Comparison of ENCODE assay signal across 2 cellular contexts in genomic region chr2:45944075-45944474, GRCh38.
TF ChIP-seq lines count a peak whose summit lies in the region.

No MANE protein-coding gene starts in this region.

TF ChIP-seq in GM23338, 12 proteins besides CTCF, POLR2A, EP300 and RAD21 (continued from another document):
- TF ChIP-seq POLR2AphosphoS5 (IDR thresholded peaks at IDR 0.05; ENCODE audit: low read depth) (no peak), CREB1 (CRISPR knock-in tag; IDR thresholded peaks at IDR 0.05; ENCODE audit: low read depth) (no peak), ZNF331 (CRISPR knock-in tag; IDR thresholded peaks at IDR 0.05; ENCODE audit: low read depth) (no peak), EZH2 (IDR thresholded peaks at IDR 0.05; ENCODE audit: low read depth, unreplicated experiment) (no peak), NANOG (IDR thresholded peaks at IDR 0.05; ENCODE audit: borderline replicate concordance) (no peak), EZH2phosphoT487 (IDR thresholded peaks at IDR 0.05; ENCODE audit: unreplicated experiment) (no peak), JUNB (IDR thresholded peaks at IDR 0.05; ENCODE audit: unreplicated experiment) (no peak)
- TF ChIP-seq, protein P1, sequence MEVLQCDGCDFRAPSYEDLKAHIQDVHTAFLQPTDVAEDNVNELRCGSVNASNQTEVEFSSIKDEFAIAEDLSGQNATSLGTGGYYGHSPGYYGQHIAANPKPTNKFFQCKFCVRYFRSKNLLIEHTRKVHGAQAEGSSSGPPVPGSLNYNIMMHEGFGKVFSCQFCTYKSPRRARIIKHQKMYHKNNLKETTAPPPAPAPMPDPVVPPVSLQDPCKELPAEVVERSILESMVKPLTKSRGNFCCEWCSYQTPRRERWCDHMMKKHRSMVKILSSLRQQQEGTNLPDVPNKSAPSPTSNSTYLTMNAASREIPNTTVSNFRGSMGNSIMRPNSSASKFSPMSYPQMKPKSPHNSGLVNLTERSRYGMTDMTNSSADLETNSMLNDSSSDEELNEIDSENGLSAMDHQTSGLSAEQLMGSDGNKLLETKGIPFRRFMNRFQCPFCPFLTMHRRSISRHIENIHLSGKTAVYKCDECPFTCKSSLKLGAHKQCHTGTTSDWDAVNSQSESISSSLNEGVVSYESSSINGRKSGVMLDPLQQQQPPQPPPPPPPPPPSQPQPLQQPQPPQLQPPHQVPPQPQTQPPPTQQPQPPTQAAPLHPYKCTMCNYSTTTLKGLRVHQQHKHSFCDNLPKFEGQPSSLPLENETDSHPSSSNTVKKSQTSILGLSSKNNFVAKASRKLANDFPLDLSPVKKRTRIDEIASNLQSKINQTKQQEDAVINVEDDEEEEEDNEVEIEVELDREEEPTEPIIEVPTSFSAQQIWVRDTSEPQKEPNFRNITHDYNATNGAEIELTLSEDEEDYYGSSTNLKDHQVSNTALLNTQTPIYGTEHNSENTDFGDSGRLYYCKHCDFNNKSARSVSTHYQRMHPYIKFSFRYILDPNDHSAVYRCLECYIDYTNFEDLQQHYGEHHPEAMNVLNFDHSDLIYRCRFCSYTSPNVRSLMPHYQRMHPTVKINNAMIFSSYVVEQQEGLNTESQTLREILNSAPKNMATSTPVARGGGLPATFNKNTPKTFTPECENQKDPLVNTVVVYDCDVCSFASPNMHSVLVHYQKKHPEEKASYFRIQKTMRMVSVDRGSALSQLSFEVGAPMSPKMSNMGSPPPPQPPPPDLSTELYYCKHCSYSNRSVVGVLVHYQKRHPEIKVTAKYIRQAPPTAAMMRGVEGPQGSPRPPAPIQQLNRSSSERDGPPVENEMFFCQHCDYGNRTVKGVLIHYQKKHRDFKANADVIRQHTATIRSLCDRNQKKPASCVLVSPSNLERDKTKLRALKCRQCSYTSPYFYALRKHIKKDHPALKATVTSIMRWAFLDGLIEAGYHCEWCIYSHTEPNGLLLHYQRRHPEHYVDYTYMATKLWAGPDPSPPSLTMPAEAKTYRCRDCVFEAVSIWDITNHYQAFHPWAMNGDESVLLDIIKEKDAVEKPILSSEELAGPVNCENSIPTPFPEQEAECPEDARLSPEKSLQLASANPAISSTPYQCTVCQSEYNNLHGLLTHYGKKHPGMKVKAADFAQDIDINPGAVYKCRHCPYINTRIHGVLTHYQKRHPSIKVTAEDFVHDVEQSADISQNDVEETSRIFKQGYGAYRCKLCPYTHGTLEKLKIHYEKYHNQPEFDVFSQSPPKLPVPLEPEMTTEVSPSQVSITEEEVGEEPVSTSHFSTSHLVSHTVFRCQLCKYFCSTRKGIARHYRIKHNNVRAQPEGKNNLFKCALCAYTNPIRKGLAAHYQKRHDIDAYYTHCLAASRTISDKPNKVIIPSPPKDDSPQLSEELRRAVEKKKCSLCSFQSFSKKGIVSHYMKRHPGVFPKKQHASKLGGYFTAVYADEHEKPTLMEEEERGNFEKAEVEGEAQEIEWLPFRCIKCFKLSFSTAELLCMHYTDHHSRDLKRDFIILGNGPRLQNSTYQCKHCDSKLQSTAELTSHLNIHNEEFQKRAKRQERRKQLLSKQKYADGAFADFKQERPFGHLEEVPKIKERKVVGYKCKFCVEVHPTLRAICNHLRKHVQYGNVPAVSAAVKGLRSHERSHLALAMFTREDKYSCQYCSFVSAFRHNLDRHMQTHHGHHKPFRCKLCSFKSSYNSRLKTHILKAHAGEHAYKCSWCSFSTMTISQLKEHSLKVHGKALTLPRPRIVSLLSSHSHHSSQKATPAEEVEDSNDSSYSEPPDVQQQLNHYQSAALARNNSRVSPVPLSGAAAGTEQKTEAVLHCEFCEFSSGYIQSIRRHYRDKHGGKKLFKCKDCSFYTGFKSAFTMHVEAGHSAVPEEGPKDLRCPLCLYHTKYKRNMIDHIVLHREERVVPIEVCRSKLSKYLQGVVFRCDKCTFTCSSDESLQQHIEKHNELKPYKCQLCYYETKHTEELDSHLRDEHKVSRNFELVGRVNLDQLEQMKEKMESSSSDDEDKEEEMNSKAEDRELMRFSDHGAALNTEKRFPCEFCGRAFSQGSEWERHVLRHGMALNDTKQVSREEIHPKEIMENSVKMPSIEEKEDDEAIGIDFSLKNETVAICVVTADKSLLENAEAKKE (CRISPR knock-in tag; IDR thresholded peaks at IDR 0.05) = no peak
- TF ChIP-seq, protein P2, sequence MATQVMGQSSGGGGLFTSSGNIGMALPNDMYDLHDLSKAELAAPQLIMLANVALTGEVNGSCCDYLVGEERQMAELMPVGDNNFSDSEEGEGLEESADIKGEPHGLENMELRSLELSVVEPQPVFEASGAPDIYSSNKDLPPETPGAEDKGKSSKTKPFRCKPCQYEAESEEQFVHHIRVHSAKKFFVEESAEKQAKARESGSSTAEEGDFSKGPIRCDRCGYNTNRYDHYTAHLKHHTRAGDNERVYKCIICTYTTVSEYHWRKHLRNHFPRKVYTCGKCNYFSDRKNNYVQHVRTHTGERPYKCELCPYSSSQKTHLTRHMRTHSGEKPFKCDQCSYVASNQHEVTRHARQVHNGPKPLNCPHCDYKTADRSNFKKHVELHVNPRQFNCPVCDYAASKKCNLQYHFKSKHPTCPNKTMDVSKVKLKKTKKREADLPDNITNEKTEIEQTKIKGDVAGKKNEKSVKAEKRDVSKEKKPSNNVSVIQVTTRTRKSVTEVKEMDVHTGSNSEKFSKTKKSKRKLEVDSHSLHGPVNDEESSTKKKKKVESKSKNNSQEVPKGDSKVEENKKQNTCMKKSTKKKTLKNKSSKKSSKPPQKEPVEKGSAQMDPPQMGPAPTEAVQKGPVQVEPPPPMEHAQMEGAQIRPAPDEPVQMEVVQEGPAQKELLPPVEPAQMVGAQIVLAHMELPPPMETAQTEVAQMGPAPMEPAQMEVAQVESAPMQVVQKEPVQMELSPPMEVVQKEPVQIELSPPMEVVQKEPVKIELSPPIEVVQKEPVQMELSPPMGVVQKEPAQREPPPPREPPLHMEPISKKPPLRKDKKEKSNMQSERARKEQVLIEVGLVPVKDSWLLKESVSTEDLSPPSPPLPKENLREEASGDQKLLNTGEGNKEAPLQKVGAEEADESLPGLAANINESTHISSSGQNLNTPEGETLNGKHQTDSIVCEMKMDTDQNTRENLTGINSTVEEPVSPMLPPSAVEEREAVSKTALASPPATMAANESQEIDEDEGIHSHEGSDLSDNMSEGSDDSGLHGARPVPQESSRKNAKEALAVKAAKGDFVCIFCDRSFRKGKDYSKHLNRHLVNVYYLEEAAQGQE (IDR thresholded peaks at IDR 0.05; ENCODE audit: unreplicated experiment) = no peak

TF ChIP-seq in SK-N-SH, 30 proteins besides CTCF, POLR2A, EP300 and RAD21 (continued from another document):
- TF ChIP-seq, protein P2 (IDR thresholded peaks at IDR 0.05; ENCODE audit: low read depth, low read length) = no peak
- no peak for TF ChIP-seq YY1 (IDR thresholded peaks at IDR 0.05; ENCODE audit: low read depth)
- peak; percentile 57; the same call in 1 of the 2 replicates for TF ChIP-seq NFIC (IDR thresholded peaks at IDR 0.05; ENCODE audit: borderline replicate concordance)
- TF ChIP-seq, protein P3, sequence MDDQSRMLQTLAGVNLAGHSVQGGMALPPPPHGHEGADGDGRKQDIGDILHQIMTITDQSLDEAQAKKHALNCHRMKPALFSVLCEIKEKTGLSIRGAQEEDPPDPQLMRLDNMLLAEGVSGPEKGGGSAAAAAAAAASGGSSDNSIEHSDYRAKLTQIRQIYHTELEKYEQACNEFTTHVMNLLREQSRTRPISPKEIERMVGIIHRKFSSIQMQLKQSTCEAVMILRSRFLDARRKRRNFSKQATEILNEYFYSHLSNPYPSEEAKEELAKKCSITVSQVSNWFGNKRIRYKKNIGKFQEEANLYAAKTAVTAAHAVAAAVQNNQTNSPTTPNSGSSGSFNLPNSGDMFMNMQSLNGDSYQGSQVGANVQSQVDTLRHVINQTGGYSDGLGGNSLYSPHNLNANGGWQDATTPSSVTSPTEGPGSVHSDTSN (IDR thresholded peaks at IDR 0.05) = peak; percentile 47
- no peak for TF ChIP-seq FOXJ3 (CRISPR knock-in tag; IDR thresholded peaks at IDR 0.05)
- TF ChIP-seq POLR2AphosphoS5 (IDR thresholded peaks at IDR 0.05; ENCODE audit: low read depth, low read length) = no peak
- TF ChIP-seq RFX5 (IDR thresholded peaks at IDR 0.05; ENCODE audit: low read length) = no peak
- TF ChIP-seq, protein P4, sequence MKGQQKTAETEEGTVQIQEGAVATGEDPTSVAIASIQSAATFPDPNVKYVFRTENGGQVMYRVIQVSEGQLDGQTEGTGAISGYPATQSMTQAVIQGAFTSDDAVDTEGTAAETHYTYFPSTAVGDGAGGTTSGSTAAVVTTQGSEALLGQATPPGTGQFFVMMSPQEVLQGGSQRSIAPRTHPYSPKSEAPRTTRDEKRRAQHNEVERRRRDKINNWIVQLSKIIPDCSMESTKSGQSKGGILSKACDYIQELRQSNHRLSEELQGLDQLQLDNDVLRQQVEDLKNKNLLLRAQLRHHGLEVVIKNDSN (IDR thresholded peaks at IDR 0.05; ENCODE audit: borderline replicate concordance, low read depth) = no peak
- TF ChIP-seq TCF12 (IDR thresholded peaks at IDR 0.05) = peak; percentile 53; the same call in 1 of the 2 replicates
- TF ChIP-seq, protein P5, sequence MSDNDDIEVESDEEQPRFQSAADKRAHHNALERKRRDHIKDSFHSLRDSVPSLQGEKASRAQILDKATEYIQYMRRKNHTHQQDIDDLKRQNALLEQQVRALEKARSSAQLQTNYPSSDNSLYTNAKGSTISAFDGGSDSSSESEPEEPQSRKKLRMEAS (IDR thresholded peaks at IDR 0.05; ENCODE audit: low read depth) = no peak; the same call in 1 of the 2 replicates
- TF ChIP-seq ELF1 (IDR thresholded peaks at IDR 0.05) = no peak
- no peak for TF ChIP-seq NRF1 (IDR thresholded peaks at IDR 0.05; ENCODE audit: low read depth, low read length)
- no peak for TF ChIP-seq RXRA (IDR thresholded peaks at IDR 0.05; ENCODE audit: borderline replicate concordance, low read depth)
- TF ChIP-seq EZH2phosphoT487 (IDR thresholded peaks at IDR 0.05; ENCODE audit: borderline replicate concordance, low read depth) = no peak
- peak; percentile 64 for TF ChIP-seq JUND (IDR thresholded peaks at IDR 0.05)
- TF ChIP-seq, protein P6, sequence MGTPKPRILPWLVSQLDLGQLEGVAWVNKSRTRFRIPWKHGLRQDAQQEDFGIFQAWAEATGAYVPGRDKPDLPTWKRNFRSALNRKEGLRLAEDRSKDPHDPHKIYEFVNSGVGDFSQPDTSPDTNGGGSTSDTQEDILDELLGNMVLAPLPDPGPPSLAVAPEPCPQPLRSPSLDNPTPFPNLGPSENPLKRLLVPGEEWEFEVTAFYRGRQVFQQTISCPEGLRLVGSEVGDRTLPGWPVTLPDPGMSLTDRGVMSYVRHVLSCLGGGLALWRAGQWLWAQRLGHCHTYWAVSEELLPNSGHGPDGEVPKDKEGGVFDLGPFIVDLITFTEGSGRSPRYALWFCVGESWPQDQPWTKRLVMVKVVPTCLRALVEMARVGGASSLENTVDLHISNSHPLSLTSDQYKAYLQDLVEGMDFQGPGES (IDR thresholded peaks at IDR 0.05; ENCODE audit: low read depth, low read length) = no peak
- no peak for TF ChIP-seq SMC3 (IDR thresholded peaks at IDR 0.05; ENCODE audit: low read depth, low read length)
- TF ChIP-seq, protein P7, sequence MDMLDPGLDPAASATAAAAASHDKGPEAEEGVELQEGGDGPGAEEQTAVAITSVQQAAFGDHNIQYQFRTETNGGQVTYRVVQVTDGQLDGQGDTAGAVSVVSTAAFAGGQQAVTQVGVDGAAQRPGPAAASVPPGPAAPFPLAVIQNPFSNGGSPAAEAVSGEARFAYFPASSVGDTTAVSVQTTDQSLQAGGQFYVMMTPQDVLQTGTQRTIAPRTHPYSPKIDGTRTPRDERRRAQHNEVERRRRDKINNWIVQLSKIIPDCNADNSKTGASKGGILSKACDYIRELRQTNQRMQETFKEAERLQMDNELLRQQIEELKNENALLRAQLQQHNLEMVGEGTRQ (IDR thresholded peaks at IDR 0.05; ENCODE audit: borderline replicate concordance, low read depth, low read length) = no peak
- TF ChIP-seq FOSL2 (IDR thresholded peaks at IDR 0.05; ENCODE audit: borderline replicate concordance, low read depth) = peak; percentile 51; the same call in 1 of the 2 replicates
- TF ChIP-seq SIN3A (IDR thresholded peaks at IDR 0.05; ENCODE audit: borderline replicate concordance, low read depth, low read length) = no peak
- TF ChIP-seq MXI1 (IDR thresholded peaks at IDR 0.05; ENCODE audit: low read depth, low read length) = no peak
- TF ChIP-seq MEF2A (IDR thresholded peaks at IDR 0.05; ENCODE audit: borderline replicate concordance, low read depth) = no peak
- no peak for TF ChIP-seq CHD2 (IDR thresholded peaks at IDR 0.05; ENCODE audit: low read length, partially characterized antibody)
- 0 out of 2 replicates have a peak, but pooled peaks have one; percentile 53 for TF ChIP-seq TEAD4 (IDR thresholded peaks at IDR 0.05; ENCODE audit: borderline replicate concordance, insufficient read depth)
- TF ChIP-seq GATA2 (CRISPR knock-in tag; IDR thresholded peaks at IDR 0.05) = no peak
- TF ChIP-seq, protein P8, sequence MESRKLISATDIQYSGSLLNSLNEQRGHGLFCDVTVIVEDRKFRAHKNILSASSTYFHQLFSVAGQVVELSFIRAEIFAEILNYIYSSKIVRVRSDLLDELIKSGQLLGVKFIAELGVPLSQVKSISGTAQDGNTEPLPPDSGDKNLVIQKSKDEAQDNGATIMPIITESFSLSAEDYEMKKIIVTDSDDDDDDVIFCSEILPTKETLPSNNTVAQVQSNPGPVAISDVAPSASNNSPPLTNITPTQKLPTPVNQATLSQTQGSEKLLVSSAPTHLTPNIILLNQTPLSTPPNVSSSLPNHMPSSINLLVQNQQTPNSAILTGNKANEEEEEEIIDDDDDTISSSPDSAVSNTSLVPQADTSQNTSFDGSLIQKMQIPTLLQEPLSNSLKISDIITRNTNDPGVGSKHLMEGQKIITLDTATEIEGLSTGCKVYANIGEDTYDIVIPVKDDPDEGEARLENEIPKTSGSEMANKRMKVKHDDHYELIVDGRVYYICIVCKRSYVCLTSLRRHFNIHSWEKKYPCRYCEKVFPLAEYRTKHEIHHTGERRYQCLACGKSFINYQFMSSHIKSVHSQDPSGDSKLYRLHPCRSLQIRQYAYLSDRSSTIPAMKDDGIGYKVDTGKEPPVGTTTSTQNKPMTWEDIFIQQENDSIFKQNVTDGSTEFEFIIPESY (IDR thresholded peaks at IDR 0.05; ENCODE audit: borderline replicate concordance, low read depth) = no peak
- TF ChIP-seq GABPA (IDR thresholded peaks at IDR 0.05; ENCODE audit: low read depth) = no peak
TF ChIP-seq in SK-N-SH: peak in this region for 6.
